ENCODE assay signal across 19 cellular contexts in the genomic region with DNA sequence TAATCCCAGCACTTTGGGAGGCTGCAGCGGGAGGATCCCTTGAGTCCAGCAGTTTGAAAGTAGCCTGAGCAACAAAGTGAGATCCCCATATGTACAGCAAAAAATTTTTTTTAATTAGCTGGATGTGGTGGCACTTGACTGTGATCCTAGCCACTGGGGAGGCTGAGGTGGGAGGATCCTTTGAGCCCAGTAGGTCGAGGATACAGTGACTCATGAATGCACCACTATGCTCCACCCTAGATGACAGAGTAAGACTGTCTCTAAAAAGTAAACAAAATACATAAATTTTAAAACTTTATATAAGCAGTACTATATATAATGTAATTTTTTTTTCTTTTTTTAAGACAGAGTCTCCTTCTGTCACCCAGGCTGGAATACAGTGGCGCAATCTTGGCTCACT.
"Had no signal": no experiment of that assay in that cellular context is flagged by ENCODE, and none has a peak within 500 bp of the region (broad histone marks: within the 10 kb centered on the region; RNA-seq: fewer than 3 reads in every experiment).

No MANE protein-coding gene starts in this region.

- H3K9me3 Mint-ChIP-seq: natural killer cell treated with Interleukin-12 subunit alpha and Interleukin-12 subunit beta and Interleukin-15 and Interleukin-18, amount 100 ng/mL, for 72 hours had no signal

- ATAC-seq: heart left ventricle; left colon; left ventricle myocardium superior; natural killer cell treated with Interleukin-12 subunit alpha and Interleukin-12 subunit beta and Interleukin-15 and Interleukin-18, amount 100 ng/mL, for 72 hours had no signal

- H3K27ac ChIP-seq: coronary artery, heart left ventricle, neural progenitor cell, ovary, right atrium auricular region, sigmoid colon, skin epidermis had no signal

- H2AFZ ChIP-seq: neural progenitor cell had no signal

- H3K9ac ChIP-seq: neural progenitor cell had no signal

- H3K36me3 ChIP-seq: ovary had no signal

- H3K4me2 ChIP-seq: neural progenitor cell had no signal

- H3K4me3 ChIP-seq: coronary artery, heart left ventricle, lung, neural progenitor cell, ovary, right atrium auricular region, sigmoid colon, skin epidermis had no signal

- H3K27ac Mint-ChIP-seq: endodermal cell; natural killer cell treated with Interleukin-12 subunit alpha and Interleukin-12 subunit beta and Interleukin-15 and Interleukin-18, amount 100 ng/mL, for 72 hours; neural progenitor cell had no signal

- H3K4me3 Mint-ChIP-seq: endodermal cell; natural killer cell treated with Interleukin-12 subunit alpha and Interleukin-12 subunit beta and Interleukin-15 and Interleukin-18, amount 100 ng/mL, for 72 hours; neural progenitor cell had no signal

- H3K9me3 ChIP-seq: heart left ventricle, ovary, right atrium auricular region, sigmoid colon had no signal

- H3K4me1 ChIP-seq: heart left ventricle, neural progenitor cell, right atrium auricular region, sigmoid colon had no signal

- H3K27me3 ChIP-seq: heart left ventricle, neural progenitor cell, ovary, right atrium auricular region, sigmoid colon had no signal

- H3K27me3 Mint-ChIP-seq: natural killer cell treated with Interleukin-12 subunit alpha and Interleukin-12 subunit beta and Interleukin-15 and Interleukin-18, amount 100 ng/mL, for 72 hours had no signal

- H3K4me1 Mint-ChIP-seq: neural progenitor cell had no signal

- DNase-seq: effector CD4-positive, alpha-beta T cell; endodermal cell; heart left ventricle; hippocampal formation; left colon; left ventricle myocardium superior; mesenchymal stem cell; midbrain; nucleus accumbens; ovary; sigmoid colon; stimulated activated CD4-positive, alpha-beta T cell treated with anti-CD3 and anti-CD28 coated beads, Interleukin-2, amount 100 ng/mL, for 24 hours; trophoblast cell had no signal
